In genomic region chr1:54284781-54285563, GRCh38 we compare ENCODE assay signal across 11 cellular contexts.
A peak's percentile ranks its signal among the peaks of the same experiment; 100 is the strongest.
DNase-seq lines count a peak whose midpoint lies in the region; ATAC-seq and TF ChIP-seq lines count a peak whose summit lies in the region.
"Had no signal": no experiment of that assay in that cellular context is flagged by ENCODE, and none has a peak within 500 bp of the region (broad histone marks: within the 10 kb centered on the region; RNA-seq: fewer than 3 reads in every experiment).

No MANE protein-coding gene starts in this region.

- no peak for DNase-seq in GM23338 (ENCODE audit: low spot score)
- DNase-seq in T-cell: peak in 33 of 34 experiments; percentile 6 to 77 (median 50)
- DNase-seq in trophoblast cell: no peak
- no peak for DNase-seq in AG20443 (ENCODE audit: low spot score)
- no peak for DNase-seq in NCI-H510A treated with DMSO at 0.1 percent for 48 hours (lab: John Stamatoyannopoulos, UW)
- no peak for DNase-seq in mesenteric fat pad (ENCODE audit: low spot score)
- DNase-seq in thyroid gland: no peak
- DNase-seq: GDM1 had no signal

- H3K27ac Mint-ChIP-seq in GM23338 (peak overlapping the region; percentile 94), T-cell (peak overlapping the region; percentile 95 to 97)
- peak overlapping the region; percentile 96 for H3K27ac Mint-ChIP-seq in activated naive CD8-positive, alpha-beta T cell

- H3K4me1 Mint-ChIP-seq in GM23338: peaks cover 67% of the 10 kb centered on the region
- peaks cover 79 to 85% (median 81%) of the 10 kb centered on the region in 3 donors for H3K4me1 Mint-ChIP-seq in T-cell
- H3K4me1 Mint-ChIP-seq in activated naive CD8-positive, alpha-beta T cell (ENCODE audit: low read depth): peaks cover 86% of the 10 kb centered on the region

- H4K20me1 ChIP-seq in GM23338 (replicated peaks; ENCODE audit: insufficient read depth): peaks cover 14% of the 10 kb centered on the region

- no peak for TF ChIP-seq CTCF in GM23338 (conservative IDR thresholded peaks at IDR 0.05; ENCODE audit: low read depth in 2 of 2)
- TF ChIP-seq CTCF in thyroid gland (IDR thresholded peaks at IDR 0.05): no peak

- H2AK5ac ChIP-seq in trophoblast cell (ENCODE audit: low read length): no peak overlapping the region

- no peak for TF ChIP-seq POLR2A in thyroid gland (IDR thresholded peaks at IDR 0.05)

- H3K9me3 ChIP-seq in trophoblast cell (ENCODE audit: insufficient read depth, low read depth, low read length) (no peaks in the 10 kb centered on the region), thyroid gland (no peaks in the 10 kb centered on the region)
- H3K9me3 ChIP-seq: suprapubic skin had no signal

- H3K79me2 ChIP-seq in GM23338 (replicated peaks; ENCODE audit: insufficient read depth) (peaks cover 71% of the 10 kb centered on the region), trophoblast cell (ENCODE audit: control insufficient read depth, insufficient read depth, low read length, poor library complexity) (peaks cover 4% of the 10 kb centered on the region)

- H4K8ac ChIP-seq in trophoblast cell (ENCODE audit: low read depth, low read length): no peak overlapping the region

- no peak overlapping the region for H3K9ac ChIP-seq in trophoblast cell (ENCODE audit: low read length)

- POLR2A ChIA-PET in T-cell (lab: Charles Lee): interaction anchor here (0.7 to 0.8 kb wide), 2 partner anchors 9 to 30 kb away, joined by 3 read pairs; no protein-coding TSS in a partner anchor

- no peak overlapping the region for H2BK12ac ChIP-seq in trophoblast cell (ENCODE audit: low read length)

- no peak overlapping the region for H3K18ac ChIP-seq in trophoblast cell (ENCODE audit: low read length)

- no peak overlapping the region for H4K91ac ChIP-seq in trophoblast cell (ENCODE audit: low read depth, low read length)

- peak overlapping the region; percentile 62 for H3K4me2 ChIP-seq in GM23338
- H3K4me2 ChIP-seq in trophoblast cell (ENCODE audit: low read length): no peak overlapping the region

- peak overlapping the region; percentile 14; the same call in 2 of the 3 replicates for H3K4me3 Mint-ChIP-seq in GM23338
- peak overlapping the region; percentile 69 to 77 (median 73) for H3K4me3 Mint-ChIP-seq in T-cell
- peak overlapping the region; percentile 66 for H3K4me3 Mint-ChIP-seq in activated naive CD8-positive, alpha-beta T cell

- H2AFZ ChIP-seq in GM23338: no peak overlapping the region
- no peak overlapping the region for H2AFZ ChIP-seq in trophoblast cell (ENCODE audit: insufficient read depth, low read length, poor library complexity)

- intact Hi-C loops in thyroid gland (cut with DNase I): no loop called here

- H3K23ac ChIP-seq in trophoblast cell (ENCODE audit: low read length): no peak overlapping the region

- CTCF ChIA-PET in T-cell (lab: Charles Lee): no interaction called here

- no peak overlapping the region for H4K12ac ChIP-seq in trophoblast cell (ENCODE audit: low read depth, low read length)

- no peak for ATAC-seq in GM23338
- peak; percentile 75 to 83 (median 76) for ATAC-seq in T-cell (replicated peaks in 1 of 4)

- no peak overlapping the region for H2BK5ac ChIP-seq in trophoblast cell (ENCODE audit: low read depth, low read length, poor library complexity)

- H3K9me2 ChIP-seq in GM23338 (ENCODE audit: insufficient read depth): no peaks in the 10 kb centered on the region

- peak overlapping the region; percentile 17 for H3K4ac ChIP-seq in trophoblast cell (ENCODE audit: low read depth, low read length)

- H3K36me3 ChIP-seq in GM23338 (ENCODE audit: insufficient read depth) (no peaks in the 10 kb centered on the region), trophoblast cell (ENCODE audit: control insufficient read depth in 1 of 2, insufficient read depth in 2 of 2, low read length in 2 of 2) (peaks cover 6 to 8% of the 10 kb centered on the region in 2 experiments), thyroid gland (no peaks in the 10 kb centered on the region)

- peaks cover 2% of the 10 kb centered on the region for H3K79me1 ChIP-seq in trophoblast cell (ENCODE audit: low read length)

- H3K4me1 ChIP-seq in GM23338 (ENCODE audit: insufficient read depth): peaks cover 51% of the 10 kb centered on the region
- H3K4me1 ChIP-seq in trophoblast cell (ENCODE audit: control insufficient read depth in 1 of 2, insufficient read depth in 2 of 2, low read length in 2 of 2): peaks cover 20 to 24% of the 10 kb centered on the region in 2 experiments
- H3K4me1 ChIP-seq in thyroid gland: peaks cover 25 to 32% of the 10 kb centered on the region in 2 donors

- peak overlapping the region; percentile 80 for H3K27ac ChIP-seq in GM23338 (ENCODE audit: low read depth)
- H3K27ac ChIP-seq in trophoblast cell (ENCODE audit: low read depth, low read length): no peak overlapping the region
- no peak overlapping the region for H3K27ac ChIP-seq in thyroid gland
- H3K27ac ChIP-seq: C4-2B, suprapubic skin had no signal

- H3K36me3 Mint-ChIP-seq in GM23338 (ENCODE audit: low read depth) (peaks cover 10% of the 10 kb centered on the region), T-cell (peaks cover 8% of the 10 kb centered on the region)
- H3K36me3 Mint-ChIP-seq in activated naive CD8-positive, alpha-beta T cell: peaks cover 3% of the 10 kb centered on the region

- peaks cover 9% of the 10 kb centered on the region for H3F3A ChIP-seq in GM23338 (replicated peaks; ENCODE audit: low read depth)

- peaks cover 17% of the 10 kb centered on the region for H3K27me3 Mint-ChIP-seq in GM23338 (ENCODE audit: insufficient read depth, low read depth, poor library complexity)
- H3K27me3 Mint-ChIP-seq in T-cell: no peaks in the 10 kb centered on the region
- H3K27me3 Mint-ChIP-seq in activated naive CD8-positive, alpha-beta T cell: no peaks in the 10 kb centered on the region

- no peak overlapping the region for H3K14ac ChIP-seq in trophoblast cell (ENCODE audit: low read length)

- WGBS in trophoblast cell (ENCODE audit: extremely low coverage, insufficient coverage, insufficient read length): no CpG with 5 or more reads among the region's 10 CpGs
- WGBS in thyroid gland, 2 donors: 85 to 88% methylated on average over 10 of the region's 10 CpGs

- H3K9me3 Mint-ChIP-seq in GM23338: no peaks in the 10 kb centered on the region
- H3K9me3 Mint-ChIP-seq in T-cell: no peaks in the 10 kb centered on the region
- no peaks in the 10 kb centered on the region for H3K9me3 Mint-ChIP-seq in activated naive CD8-positive, alpha-beta T cell (ENCODE audit: low read depth)

- no peak overlapping the region for H2BK120ac ChIP-seq in trophoblast cell (ENCODE audit: insufficient read depth, low read length, poor library complexity)

- H3K27me3 ChIP-seq in GM23338 (ENCODE audit: insufficient read depth): no peaks in the 10 kb centered on the region
- no peaks in the 10 kb centered on the region for H3K27me3 ChIP-seq in trophoblast cell (ENCODE audit: insufficient read depth, low read length)
- no peaks in the 10 kb centered on the region for H3K27me3 ChIP-seq in thyroid gland
- H3K27me3 ChIP-seq: suprapubic skin had no signal

- no peak overlapping the region for H3K4me3 ChIP-seq in GM23338
- H3K4me3 ChIP-seq in trophoblast cell (ENCODE audit: low read depth, low read length): no peak overlapping the region
- no peak overlapping the region for H3K4me3 ChIP-seq in thyroid gland (replicated peaks in 1 of 3)
- H3K4me3 ChIP-seq: suprapubic skin had no signal

TF ChIP-seq in GM23338, 12 proteins besides CTCF, POLR2A, EP300 and RAD21 (continues in another document):
- TF ChIP-seq POLR2AphosphoS5 (IDR thresholded peaks at IDR 0.05; ENCODE audit: low read depth) (no peak), EZH2 (IDR thresholded peaks at IDR 0.05; ENCODE audit: low read depth, unreplicated experiment) (no peak), STAT1 (IDR thresholded peaks at IDR 0.05; ENCODE audit: unreplicated experiment) (no peak), ETS1 (IDR thresholded peaks at IDR 0.05) (no peak), NANOG (IDR thresholded peaks at IDR 0.05; ENCODE audit: borderline replicate concordance) (no peak), ZNF114 (CRISPR knock-in tag; IDR thresholded peaks at IDR 0.05) (no peak), EZH2phosphoT487 (IDR thresholded peaks at IDR 0.05; ENCODE audit: unreplicated experiment) (no peak)

Comparison
In these comparisons a context has a peak if more than half of its experiments do, and no peak if none do; other contexts are left out.
1. DNase-seq: peak in T-cell (33 of 34); none in GM23338 (single experiment), trophoblast cell (0 of 2), AG20443 (single experiment), NCI-H510A treated with DMSO at 0.1 percent for 48 hours (single experiment), mesenteric fat pad (single experiment) and thyroid gland (0 of 2).
2. H3K4me3 Mint-ChIP-seq: peak in every context shown above with its lines; median percentile 73 in T-cell; 66 in activated naive CD8-positive, alpha-beta T cell; 14 in GM23338.
3. Peak in every context shown above with its lines, with median percentiles within 50 percentile points of each other: H3K27ac Mint-ChIP-seq.